ENCODE assay signal across 13 cellular contexts in the genomic region with DNA sequence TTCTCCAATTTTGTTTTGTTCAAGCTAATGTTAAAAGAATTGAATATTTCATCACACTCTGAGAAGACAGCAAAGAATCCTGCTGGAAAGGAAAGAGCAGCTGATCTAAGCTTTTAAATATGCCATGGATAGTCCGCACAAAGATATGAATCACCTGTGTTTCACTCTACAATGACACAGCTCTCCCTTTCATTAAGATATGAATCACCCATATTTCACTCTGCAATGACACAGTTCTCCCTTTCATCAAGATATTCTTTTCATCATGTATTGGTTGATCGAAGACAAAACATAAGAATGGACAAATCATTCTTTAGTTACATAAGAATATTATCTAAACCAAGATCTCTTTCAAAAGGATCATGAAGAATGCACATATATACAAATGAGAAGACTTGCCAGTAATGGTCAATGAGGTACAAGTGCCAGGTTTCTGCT.
DNase-seq lines count a peak whose midpoint lies in the region; ATAC-seq and TF ChIP-seq lines count a peak whose summit lies in the region.
"Had no signal": no experiment of that assay in that cellular context is flagged by ENCODE, and none has a peak within 500 bp of the region (broad histone marks: within the 10 kb centered on the region; RNA-seq: fewer than 3 reads in every experiment).

No MANE protein-coding gene starts in this region.

- TF ChIP-seq POLR2A in uterus (IDR thresholded peaks at IDR 0.05): no peak

- no peaks in the 10 kb centered on the region for H3K9me3 ChIP-seq in PC-9 (ENCODE audit: insufficient read depth, low read depth)
- no peaks in the 10 kb centered on the region for H3K9me3 ChIP-seq in trophoblast cell (ENCODE audit: insufficient read depth, low read depth, low read length)
- no peaks in the 10 kb centered on the region for H3K9me3 ChIP-seq in uterus
- H3K9me3 ChIP-seq: gastroesophageal sphincter, HAP-1 had no signal

- no peak overlapping the region for H2AK5ac ChIP-seq in trophoblast cell (ENCODE audit: low read length)

- H3F3A ChIP-seq in PC-9 (ENCODE audit: insufficient read depth, low read depth): peaks cover 12% of the 10 kb centered on the region; the same call in 1 of the 2 replicates

- H3K79me2 ChIP-seq in PC-9 (ENCODE audit: low read depth): no peaks in the 10 kb centered on the region
- no peaks in the 10 kb centered on the region for H3K79me2 ChIP-seq in trophoblast cell (ENCODE audit: control insufficient read depth, insufficient read depth, low read length, poor library complexity)

- H2BK120ac ChIP-seq in trophoblast cell (ENCODE audit: insufficient read depth, low read length, poor library complexity): peak overlapping the region; percentile 75

- H3K4me2 ChIP-seq in PC-9 (peak overlapping the region; percentile 60), trophoblast cell (ENCODE audit: low read length) (no peak overlapping the region)

- no CpG with 5 or more reads among the region's 2 CpGs for WGBS in trophoblast cell (ENCODE audit: extremely low coverage, insufficient coverage, insufficient read length)

- H2AFZ ChIP-seq in PC-9: no peak overlapping the region
- no peak overlapping the region for H2AFZ ChIP-seq in trophoblast cell (ENCODE audit: insufficient read depth, low read length, poor library complexity)

- no peaks in the 10 kb centered on the region for H3K36me3 ChIP-seq in PC-9 (ENCODE audit: low read depth)
- peaks cover 0 to 2% of the 10 kb centered on the region in 2 experiments for H3K36me3 ChIP-seq in trophoblast cell (ENCODE audit: control insufficient read depth in 1 of 2, insufficient read depth in 2 of 2, low read length in 2 of 2)
- H3K36me3 ChIP-seq in uterus: no peaks in the 10 kb centered on the region
- H3K36me3 ChIP-seq: gastroesophageal sphincter, HAP-1 had no signal

- H3K9me2 ChIP-seq in PC-9 (ENCODE audit: insufficient read depth): no peaks in the 10 kb centered on the region

- peaks cover 15% of the 10 kb centered on the region for H3K4me1 ChIP-seq in PC-9 (replicated peaks; ENCODE audit: insufficient read depth)
- peaks cover 4 to 5% of the 10 kb centered on the region in 2 experiments for H3K4me1 ChIP-seq in trophoblast cell (ENCODE audit: control insufficient read depth in 1 of 2, insufficient read depth in 2 of 2, low read length in 2 of 2)
- H3K4me1 ChIP-seq in uterus: no peaks in the 10 kb centered on the region

- H3K23ac ChIP-seq in trophoblast cell (ENCODE audit: low read length): no peak overlapping the region

- no peak overlapping the region for H3K18ac ChIP-seq in trophoblast cell (ENCODE audit: low read length)

- H4K20me1 ChIP-seq in PC-9 (ENCODE audit: insufficient read depth): no peaks in the 10 kb centered on the region

- H3K9ac ChIP-seq in trophoblast cell (ENCODE audit: low read length): no peak overlapping the region

- POLR2A ChIA-PET in PC-9 (lab: Charles Lee; ENCODE audit: unreplicated experiment): interaction anchor here (0.6 kb wide), 1 partner anchor 39 kb away, joined by 3 read pairs; no protein-coding TSS in a partner anchor

- intact Hi-C loops in PC-9 (cut with micrococcal nuclease; ENCODE audit: unreplicated experiment): no loop called here
- intact Hi-C loops in uterus (cut with DNase I; ENCODE audit: low total_unique reads): no loop called here

- H2BK5ac ChIP-seq in trophoblast cell (ENCODE audit: low read depth, low read length, poor library complexity): no peak overlapping the region

- H3K79me1 ChIP-seq in trophoblast cell (ENCODE audit: low read length): peaks cover 2% of the 10 kb centered on the region

- H3K4ac ChIP-seq in trophoblast cell (ENCODE audit: low read depth, low read length): no peak overlapping the region

- no peak overlapping the region for H3K4me3 ChIP-seq in PC-9
- H3K4me3 ChIP-seq in trophoblast cell (ENCODE audit: low read depth, low read length): no peak overlapping the region
- H3K4me3 ChIP-seq in uterus: no peak overlapping the region
- H3K4me3 ChIP-seq: gastroesophageal sphincter, HAP-1 had no signal

- H3K14ac ChIP-seq in trophoblast cell (ENCODE audit: low read length): no peak overlapping the region

- DNase-seq in GM04503 (ENCODE audit: low read depth) (peak; percentile 71), PC-9 (peak in 1 of 2 experiments; percentile 82), dermis microvascular lymphatic vessel endothelial cell (ENCODE audit: low read depth in 2 of 2) (peak; percentile 18 to 87), trophoblast cell (peak; percentile 52 to 89), uterus (no peak)
- no peak for DNase-seq in stimulated activated CD4-positive, alpha-beta T cell treated with anti-CD3 and anti-CD28 coated beads, Interleukin-2, amount 100 ng/mL, for 48 hours
- DNase-seq: activated CD4-positive, CD25-positive, alpha-beta regulatory T cell treated with anti-CD3 and anti-CD28 coated beads, Interleukin-2, amount 50 U/mL, for 72 hours; NCI-H146; retina had no signal

- H4K91ac ChIP-seq in trophoblast cell (ENCODE audit: low read depth, low read length): peak overlapping the region; percentile 28

- H3K27ac ChIP-seq in PC-9: peak overlapping the region; percentile 94
- peak overlapping the region; percentile 46 for H3K27ac ChIP-seq in trophoblast cell (ENCODE audit: low read depth, low read length)
- H3K27ac ChIP-seq in uterus: no peak overlapping the region
- H3K27ac ChIP-seq: gastroesophageal sphincter had no signal

- CTCF ChIA-PET in PC-9 (lab: Charles Lee): no interaction called here

- no peak overlapping the region for H4K12ac ChIP-seq in trophoblast cell (ENCODE audit: low read depth, low read length)

- H2BK12ac ChIP-seq in trophoblast cell (ENCODE audit: low read length): no peak overlapping the region

- no peak for TF ChIP-seq CTCF in PC-9 (conservative IDR thresholded peaks at IDR 0.05)
- TF ChIP-seq CTCF in uterus (IDR thresholded peaks at IDR 0.05): no peak

- ATAC-seq in GM21576 (IDR thresholded peaks at IDR 0.05; ENCODE audit: unreplicated experiment) (no peak), HG02973 (IDR thresholded peaks at IDR 0.05; ENCODE audit: unreplicated experiment) (no peak)
- ATAC-seq: gastroesophageal sphincter had no signal

- H3K27me3 ChIP-seq in PC-9 (ENCODE audit: insufficient read depth, low read depth): no peaks in the 10 kb centered on the region
- no peaks in the 10 kb centered on the region for H3K27me3 ChIP-seq in trophoblast cell (ENCODE audit: insufficient read depth, low read length)
- no peaks in the 10 kb centered on the region for H3K27me3 ChIP-seq in uterus
- H3K27me3 ChIP-seq: gastroesophageal sphincter had no signal

- no peak overlapping the region for H4K8ac ChIP-seq in trophoblast cell (ENCODE audit: low read depth, low read length)

- BruUV-seq in PC-9 (replicated peaks; lab: Mats Ljungman, UMichigan): no TSS peak

Comparison
In these comparisons a context has a peak if more than half of its experiments do, and no peak if none do; other contexts are left out.
1. DNase-seq: peak in GM04503 (single experiment), dermis microvascular lymphatic vessel endothelial cell (2 of 2) and trophoblast cell (2 of 2); none in uterus (0 of 2) and stimulated activated CD4-positive, alpha-beta T cell treated with anti-CD3 and anti-CD28 coated beads, Interleukin-2, amount 100 ng/mL, for 48 hours (0 of 2).
2. H3K27ac ChIP-seq: peak in PC-9 (single experiment) and trophoblast cell (single experiment); none in uterus (0 of 2).